In genomic region chr6:33641602-33642001, GRCh38 we compare ENCODE assay signal across 11 cellular contexts.
"Had no signal": no experiment of that assay in that cellular context is flagged by ENCODE, and none has a peak within 500 bp of the region (broad histone marks: within the 10 kb centered on the region; RNA-seq: fewer than 3 reads in every experiment).

No MANE protein-coding gene starts in this region.

- H3K9me3 Mint-ChIP-seq: activated B cell treated with CpG ODN at 0.5 μM for 24 hours; activated T-cell treated with anti-CD3 and anti-CD28 coated beads, Interleukin-2, amount 50 U/mL, for 72 hours; naive thymus-derived CD4-positive, alpha-beta T cell; stimulated activated naive CD8-positive, alpha-beta T cell treated with anti-CD3 and anti-CD28 coated beads, Interleukin-15, amount 100 ng/mL, for 72 hours had no signal

- ATAC-seq: activated T-cell treated with anti-CD3 and anti-CD28 coated beads, Interleukin-2, amount 50 U/mL, for 72 hours; lower lobe of right lung; naive thymus-derived CD4-positive, alpha-beta T cell; stimulated activated naive CD8-positive, alpha-beta T cell treated with anti-CD3 and anti-CD28 coated beads, Interleukin-15, amount 100 ng/mL, for 72 hours had no signal

- H3K4me3 Mint-ChIP-seq: activated B cell treated with CpG ODN at 0.5 μM for 24 hours; activated T-cell treated with anti-CD3 and anti-CD28 coated beads, Interleukin-2, amount 50 U/mL, for 72 hours; naive thymus-derived CD4-positive, alpha-beta T cell; stimulated activated naive CD8-positive, alpha-beta T cell treated with anti-CD3 and anti-CD28 coated beads, Interleukin-15, amount 100 ng/mL, for 72 hours had no signal

- H3K27me3 ChIP-seq: testis had no signal

- H3K9me3 ChIP-seq: lower lobe of right lung, testis had no signal

- H3K27me3 Mint-ChIP-seq: activated B cell treated with CpG ODN at 0.5 μM for 24 hours; naive thymus-derived CD4-positive, alpha-beta T cell; stimulated activated naive CD8-positive, alpha-beta T cell treated with anti-CD3 and anti-CD28 coated beads, Interleukin-15, amount 100 ng/mL, for 72 hours had no signal

- H3K4me3 ChIP-seq: lower lobe of right lung, testis had no signal

- DNase-seq: activated B cell treated with CpG ODN at 0.5 μM for 24 hours; activated CD4-positive, alpha-beta T cell treated with anti-CD3 and anti-CD28 coated beads, Interleukin-2, amount 50 U/mL, for 1 hour; activated naive CD4-positive, alpha-beta T cell treated with Interleukin-2 at 50 U/mL for 16 hours; activated T-cell treated with anti-CD3 and anti-CD28 coated beads, Interleukin-2, amount 50 U/mL, for 72 hours; caudate nucleus; effector memory CD4-positive, alpha-beta T cell; lower lobe of right lung; naive thymus-derived CD4-positive, alpha-beta T cell; stimulated activated CD8-positive, alpha-beta memory T cell treated with anti-CD3 and anti-CD28 coated beads, Interleukin-4, amount 100 ng/mL, for 48 hours; stimulated activated naive CD8-positive, alpha-beta T cell treated with anti-CD3 and anti-CD28 coated beads, Interleukin-15, amount 100 ng/mL, for 72 hours; testis had no signal

- H3K27ac ChIP-seq: lower lobe of right lung, testis had no signal
